1 cellular context compared by ENCODE assay signal in the genomic region with DNA sequence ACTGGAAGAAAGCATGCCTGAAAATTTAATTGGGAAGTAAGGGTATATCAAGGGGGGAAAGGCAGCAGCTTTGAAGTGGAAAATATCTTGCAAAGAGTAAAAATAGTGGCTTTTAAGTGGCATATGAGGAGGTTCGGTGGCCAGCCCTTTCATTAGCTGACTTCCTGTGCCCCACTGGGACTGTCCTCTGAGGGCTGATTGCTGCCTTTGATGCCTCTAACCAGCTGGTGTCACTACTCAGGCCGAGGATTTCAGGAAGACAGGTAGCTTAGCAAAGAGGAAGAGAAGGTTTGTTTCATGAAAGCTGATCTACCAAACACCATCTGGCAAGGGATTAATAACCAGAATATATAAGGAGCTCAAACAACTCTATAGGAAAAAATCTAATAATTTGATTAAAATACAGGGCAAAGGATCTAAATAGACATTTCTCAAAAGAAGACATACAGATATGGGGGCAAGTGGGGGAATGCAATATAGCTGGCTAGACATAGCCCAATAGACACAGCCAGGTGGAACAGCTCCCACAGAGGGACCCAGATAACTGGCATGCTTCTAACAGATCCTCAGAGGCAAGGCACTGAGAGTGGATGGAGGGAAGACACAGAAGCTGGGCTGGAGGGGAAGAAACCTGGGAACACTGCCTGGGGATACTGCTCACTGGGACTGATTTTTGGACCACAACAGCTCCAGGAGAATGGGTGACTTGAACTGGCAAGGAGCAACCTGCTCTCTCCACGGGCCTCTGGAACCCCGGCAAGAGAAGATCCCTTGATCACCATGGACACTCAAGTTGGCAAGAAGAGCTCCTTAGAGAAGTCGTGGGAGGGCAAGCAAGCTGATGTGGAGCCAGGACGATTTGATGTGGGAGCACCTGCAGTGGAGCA.
TF ChIP-seq lines count a peak whose summit lies in the region.

No MANE protein-coding gene starts in this region.

TF ChIP-seq in WTC11, 78 proteins besides CTCF, POLR2A, EP300 and RAD21 (continued from another document):
- TF ChIP-seq ZNF425 (CRISPR knock-in tag; conservative IDR thresholded peaks at IDR 0.05), result peak; percentile 56
- TF ChIP-seq PREB (CRISPR knock-in tag; IDR thresholded peaks at IDR 0.05; ENCODE audit: borderline replicate concordance), result no peak
- no peak for TF ChIP-seq SMAD4 (CRISPR knock-in tag; IDR thresholded peaks at IDR 0.05)
- no peak for TF ChIP-seq ZNF396 (CRISPR knock-in tag; IDR thresholded peaks at IDR 0.05; ENCODE audit: borderline replicate concordance)
- no peak for TF ChIP-seq ZNF138 (CRISPR knock-in tag; conservative IDR thresholded peaks at IDR 0.05)
- no peak for TF ChIP-seq ZBTB21 (CRISPR knock-in tag; IDR thresholded peaks at IDR 0.05; ENCODE audit: borderline replicate concordance)
- TF ChIP-seq TEAD1 (CRISPR knock-in tag; IDR thresholded peaks at IDR 0.05), result no peak; the same call in 1 of the 2 replicates
- TF ChIP-seq TCF7 (CRISPR knock-in tag; IDR thresholded peaks at IDR 0.05; ENCODE audit: low read depth), result no peak
- peak; percentile 25; the same call in 1 of the 2 replicates for TF ChIP-seq PRRX2 (CRISPR knock-in tag; IDR thresholded peaks at IDR 0.05)
- TF ChIP-seq, protein P1, sequence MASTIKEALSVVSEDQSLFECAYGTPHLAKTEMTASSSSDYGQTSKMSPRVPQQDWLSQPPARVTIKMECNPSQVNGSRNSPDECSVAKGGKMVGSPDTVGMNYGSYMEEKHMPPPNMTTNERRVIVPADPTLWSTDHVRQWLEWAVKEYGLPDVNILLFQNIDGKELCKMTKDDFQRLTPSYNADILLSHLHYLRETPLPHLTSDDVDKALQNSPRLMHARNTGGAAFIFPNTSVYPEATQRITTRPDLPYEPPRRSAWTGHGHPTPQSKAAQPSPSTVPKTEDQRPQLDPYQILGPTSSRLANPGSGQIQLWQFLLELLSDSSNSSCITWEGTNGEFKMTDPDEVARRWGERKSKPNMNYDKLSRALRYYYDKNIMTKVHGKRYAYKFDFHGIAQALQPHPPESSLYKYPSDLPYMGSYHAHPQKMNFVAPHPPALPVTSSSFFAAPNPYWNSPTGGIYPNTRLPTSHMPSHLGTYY (CRISPR knock-in tag; IDR thresholded peaks at IDR 0.05), result 0 out of 2 replicates have a peak, but pooled peaks have one; percentile 20
- TF ChIP-seq, protein P2, sequence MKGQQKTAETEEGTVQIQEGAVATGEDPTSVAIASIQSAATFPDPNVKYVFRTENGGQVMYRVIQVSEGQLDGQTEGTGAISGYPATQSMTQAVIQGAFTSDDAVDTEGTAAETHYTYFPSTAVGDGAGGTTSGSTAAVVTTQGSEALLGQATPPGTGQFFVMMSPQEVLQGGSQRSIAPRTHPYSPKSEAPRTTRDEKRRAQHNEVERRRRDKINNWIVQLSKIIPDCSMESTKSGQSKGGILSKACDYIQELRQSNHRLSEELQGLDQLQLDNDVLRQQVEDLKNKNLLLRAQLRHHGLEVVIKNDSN (CRISPR knock-in tag; IDR thresholded peaks at IDR 0.05), result no peak
- TF ChIP-seq ZNF416 (CRISPR knock-in tag; IDR thresholded peaks at IDR 0.05), result 0 out of 2 replicates have a peak, but pooled peaks have one; percentile 47
- peak; percentile 84 for TF ChIP-seq ZMAT4 (CRISPR knock-in tag; IDR thresholded peaks at IDR 0.05)
- 0 out of 2 replicates have a peak, but pooled peaks have one; percentile 13 for TF ChIP-seq ATF3 (CRISPR knock-in tag; conservative IDR thresholded peaks at IDR 0.05)
- no peak for TF ChIP-seq CREM (CRISPR knock-in tag; IDR thresholded peaks at IDR 0.05)
- TF ChIP-seq HMGA2 (CRISPR knock-in tag; IDR thresholded peaks at IDR 0.05), result no peak
- no peak for TF ChIP-seq KAT7 (CRISPR knock-in tag; IDR thresholded peaks at IDR 0.05; ENCODE audit: borderline replicate concordance)
- TF ChIP-seq MAX (CRISPR knock-in tag; IDR thresholded peaks at IDR 0.05), result 0 out of 2 replicates have a peak, but pooled peaks have one; percentile 6
- TF ChIP-seq GRHL2 (CRISPR knock-in tag; IDR thresholded peaks at IDR 0.05; ENCODE audit: insufficient replicate concordance, severe bottlenecking), result no peak
- peak; percentile 20; the same call in 1 of the 2 replicates for TF ChIP-seq AR (CRISPR knock-in tag; IDR thresholded peaks at IDR 0.05)
